In the genomic region with DNA sequence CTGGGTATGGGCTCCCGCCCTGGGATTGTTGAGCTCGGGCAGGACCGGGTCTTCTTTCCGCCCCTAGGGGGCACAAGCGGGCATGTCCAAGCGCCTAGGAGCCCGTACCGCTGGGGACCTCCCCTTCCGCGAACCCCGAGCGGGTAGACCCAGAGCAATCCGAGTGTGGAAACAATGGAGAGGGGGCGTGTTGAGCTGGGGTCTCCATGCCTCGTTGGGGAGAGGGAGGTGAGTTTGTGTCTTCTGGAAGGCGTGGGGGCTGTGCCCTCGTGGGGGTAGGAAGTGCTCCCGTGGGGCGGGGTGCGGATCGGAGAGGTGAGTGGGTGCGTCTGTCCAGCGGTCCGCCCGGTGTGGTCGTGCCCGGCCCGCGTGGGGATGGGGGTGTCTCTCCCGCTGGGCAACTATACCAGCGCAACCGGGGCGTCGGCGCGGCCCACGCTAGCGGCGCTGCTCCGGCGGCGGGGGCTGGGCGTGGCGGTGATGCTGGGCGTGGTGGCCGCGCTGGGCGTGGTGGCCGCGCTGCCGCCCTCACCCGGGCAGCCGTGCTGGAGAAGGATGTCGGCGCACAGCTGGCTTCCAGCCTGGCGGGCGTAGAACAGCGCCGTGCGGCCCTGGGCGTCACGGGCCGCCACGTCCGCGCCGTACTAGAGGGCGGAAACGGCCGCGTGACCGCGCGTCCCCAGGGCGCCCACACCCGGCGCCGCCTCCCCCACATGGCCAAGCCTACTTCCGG, we compare ENCODE assay signal across 1 cellular context.
TF ChIP-seq lines count a peak whose summit lies in the region.

No MANE protein-coding gene starts in this region.

TF ChIP-seq in HepG2, 621 proteins besides CTCF, POLR2A, EP300 and RAD21 (continued from another document and continues in another):
- TF ChIP-seq, protein P1, sequence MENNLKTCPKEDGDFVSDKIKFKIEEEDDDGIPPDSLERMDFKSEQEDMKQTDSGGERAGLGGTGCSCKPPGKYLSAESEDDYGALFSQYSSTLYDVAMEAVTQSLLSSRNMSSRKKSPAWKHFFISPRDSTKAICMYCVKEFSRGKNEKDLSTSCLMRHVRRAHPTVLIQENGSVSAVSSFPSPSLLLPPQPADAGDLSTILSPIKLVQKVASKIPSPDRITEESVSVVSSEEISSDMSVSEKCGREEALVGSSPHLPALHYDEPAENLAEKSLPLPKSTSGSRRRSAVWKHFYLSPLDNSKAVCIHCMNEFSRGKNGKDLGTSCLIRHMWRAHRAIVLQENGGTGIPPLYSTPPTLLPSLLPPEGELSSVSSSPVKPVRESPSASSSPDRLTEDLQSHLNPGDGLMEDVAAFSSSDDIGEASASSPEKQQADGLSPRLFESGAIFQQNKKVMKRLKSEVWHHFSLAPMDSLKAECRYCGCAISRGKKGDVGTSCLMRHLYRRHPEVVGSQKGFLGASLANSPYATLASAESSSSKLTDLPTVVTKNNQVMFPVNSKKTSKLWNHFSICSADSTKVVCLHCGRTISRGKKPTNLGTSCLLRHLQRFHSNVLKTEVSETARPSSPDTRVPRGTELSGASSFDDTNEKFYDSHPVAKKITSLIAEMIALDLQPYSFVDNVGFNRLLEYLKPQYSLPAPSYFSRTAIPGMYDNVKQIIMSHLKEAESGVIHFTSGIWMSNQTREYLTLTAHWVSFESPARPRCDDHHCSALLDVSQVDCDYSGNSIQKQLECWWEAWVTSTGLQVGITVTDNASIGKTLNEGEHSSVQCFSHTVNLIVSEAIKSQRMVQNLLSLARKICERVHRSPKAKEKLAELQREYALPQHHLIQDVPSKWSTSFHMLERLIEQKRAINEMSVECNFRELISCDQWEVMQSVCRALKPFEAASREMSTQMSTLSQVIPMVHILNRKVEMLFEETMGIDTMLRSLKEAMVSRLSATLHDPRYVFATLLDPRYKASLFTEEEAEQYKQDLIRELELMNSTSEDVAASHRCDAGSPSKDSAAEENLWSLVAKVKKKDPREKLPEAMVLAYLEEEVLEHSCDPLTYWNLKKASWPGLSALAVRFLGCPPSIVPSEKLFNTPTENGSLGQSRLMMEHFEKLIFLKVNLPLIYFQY (CRISPR knock-in tag; IDR thresholded peaks at IDR 0.05; ENCODE audit: borderline replicate concordance): no peak
- TF ChIP-seq IRF2 (CRISPR knock-in tag; IDR thresholded peaks at IDR 0.05) (peak; percentile 41; the same call in 1 of the 2 replicates), ZNF496 (CRISPR knock-in tag; IDR thresholded peaks at IDR 0.05; ENCODE audit: insufficient replicate concordance) (no peak), ZNF180 (CRISPR knock-in tag; IDR thresholded peaks at IDR 0.05; ENCODE audit: borderline replicate concordance, low read depth) (no peak), ZNF431 (CRISPR knock-in tag; IDR thresholded peaks at IDR 0.05; ENCODE audit: borderline replicate concordance, low read depth) (0 out of 2 replicates have a peak, but pooled peaks have one; percentile 42), PITX1 (CRISPR knock-in tag; IDR thresholded peaks at IDR 0.05) (peak; percentile 32; the same call in 1 of the 2 replicates), KMT2B (CRISPR knock-in tag; IDR thresholded peaks at IDR 0.05) (0 out of 2 replicates have a peak, but pooled peaks have one; percentile 29), SMAD1 (CRISPR knock-in tag; IDR thresholded peaks at IDR 0.05; ENCODE audit: borderline replicate concordance, low read depth) (0 out of 2 replicates have a peak, but pooled peaks have one; percentile 25), HES4 (CRISPR knock-in tag; IDR thresholded peaks at IDR 0.05; ENCODE audit: borderline replicate concordance) (no peak; the same call in 1 of the 2 replicates), CHD2 (IDR thresholded peaks at IDR 0.05; ENCODE audit: low read depth, low read length) (no peak), PHB2 (IDR thresholded peaks at IDR 0.05; ENCODE audit: partially characterized antibody) (no peak), NFKBIZ (CRISPR knock-in tag; IDR thresholded peaks at IDR 0.05) (no peak; the same call in 1 of the 2 replicates), ELF3 (CRISPR knock-in tag; IDR thresholded peaks at IDR 0.05) (no peak), MAZ (IDR thresholded peaks at IDR 0.05; ENCODE audit: borderline replicate concordance, low read depth, low read length) (0 out of 2 replicates have a peak, but pooled peaks have one; percentile 22), MAZ (CRISPR knock-in tag; IDR thresholded peaks at IDR 0.05; ENCODE audit: low read depth) (peak; percentile 83), LCORL (IDR thresholded peaks at IDR 0.05) (no peak), LCORL (CRISPR knock-in tag; IDR thresholded peaks at IDR 0.05) (0 out of 2 replicates have a peak, but pooled peaks have one; percentile 16), KDM2A (CRISPR knock-in tag; IDR thresholded peaks at IDR 0.05; ENCODE audit: borderline replicate concordance, low read depth) (peak; percentile 76), JUN (CRISPR knock-in tag; IDR thresholded peaks at IDR 0.05) (no peak), ZKSCAN8 (CRISPR knock-in tag; IDR thresholded peaks at IDR 0.05; ENCODE audit: borderline replicate concordance) (no peak), HNRNPUL1 (IDR thresholded peaks at IDR 0.05; ENCODE audit: low read depth, low read length) (no peak), ZNF205 (CRISPR knock-in tag; IDR thresholded peaks at IDR 0.05) (no peak; the same call in 1 of the 2 replicates), GZF1 (CRISPR knock-in tag; IDR thresholded peaks at IDR 0.05) (no peak), ATF7 (IDR thresholded peaks at IDR 0.05) (no peak), ATF7 (CRISPR knock-in tag; IDR thresholded peaks at IDR 0.05) (no peak), TBX2 (CRISPR knock-in tag; IDR thresholded peaks at IDR 0.05; ENCODE audit: borderline replicate concordance) (peak; percentile 43; the same call in 1 of the 2 replicates)
- TF ChIP-seq, protein P2, sequence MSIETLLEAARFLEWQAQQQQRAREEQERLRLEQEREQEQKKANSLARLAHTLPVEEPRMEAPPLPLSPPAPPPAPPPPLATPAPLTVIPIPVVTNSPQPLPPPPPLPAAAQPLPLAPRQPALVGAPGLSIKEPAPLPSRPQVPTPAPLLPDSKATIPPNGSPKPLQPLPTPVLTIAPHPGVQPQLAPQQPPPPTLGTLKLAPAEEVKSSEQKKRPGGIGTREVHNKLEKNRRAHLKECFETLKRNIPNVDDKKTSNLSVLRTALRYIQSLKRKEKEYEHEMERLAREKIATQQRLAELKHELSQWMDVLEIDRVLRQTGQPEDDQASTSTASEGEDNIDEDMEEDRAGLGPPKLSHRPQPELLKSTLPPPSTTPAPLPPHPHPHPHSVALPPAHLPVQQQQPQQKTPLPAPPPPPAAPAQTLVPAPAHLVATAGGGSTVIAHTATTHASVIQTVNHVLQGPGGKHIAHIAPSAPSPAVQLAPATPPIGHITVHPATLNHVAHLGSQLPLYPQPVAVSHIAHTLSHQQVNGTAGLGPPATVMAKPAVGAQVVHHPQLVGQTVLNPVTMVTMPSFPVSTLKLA (IDR thresholded peaks at IDR 0.05): no peak
- TF ChIP-seq, protein P3, sequence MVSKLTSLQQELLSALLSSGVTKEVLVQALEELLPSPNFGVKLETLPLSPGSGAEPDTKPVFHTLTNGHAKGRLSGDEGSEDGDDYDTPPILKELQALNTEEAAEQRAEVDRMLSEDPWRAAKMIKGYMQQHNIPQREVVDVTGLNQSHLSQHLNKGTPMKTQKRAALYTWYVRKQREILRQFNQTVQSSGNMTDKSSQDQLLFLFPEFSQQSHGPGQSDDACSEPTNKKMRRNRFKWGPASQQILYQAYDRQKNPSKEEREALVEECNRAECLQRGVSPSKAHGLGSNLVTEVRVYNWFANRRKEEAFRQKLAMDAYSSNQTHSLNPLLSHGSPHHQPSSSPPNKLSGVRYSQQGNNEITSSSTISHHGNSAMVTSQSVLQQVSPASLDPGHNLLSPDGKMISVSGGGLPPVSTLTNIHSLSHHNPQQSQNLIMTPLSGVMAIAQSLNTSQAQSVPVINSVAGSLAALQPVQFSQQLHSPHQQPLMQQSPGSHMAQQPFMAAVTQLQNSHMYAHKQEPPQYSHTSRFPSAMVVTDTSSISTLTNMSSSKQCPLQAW (CRISPR knock-in tag; IDR thresholded peaks at IDR 0.05): peak; percentile 75
- TF ChIP-seq, protein P4, sequence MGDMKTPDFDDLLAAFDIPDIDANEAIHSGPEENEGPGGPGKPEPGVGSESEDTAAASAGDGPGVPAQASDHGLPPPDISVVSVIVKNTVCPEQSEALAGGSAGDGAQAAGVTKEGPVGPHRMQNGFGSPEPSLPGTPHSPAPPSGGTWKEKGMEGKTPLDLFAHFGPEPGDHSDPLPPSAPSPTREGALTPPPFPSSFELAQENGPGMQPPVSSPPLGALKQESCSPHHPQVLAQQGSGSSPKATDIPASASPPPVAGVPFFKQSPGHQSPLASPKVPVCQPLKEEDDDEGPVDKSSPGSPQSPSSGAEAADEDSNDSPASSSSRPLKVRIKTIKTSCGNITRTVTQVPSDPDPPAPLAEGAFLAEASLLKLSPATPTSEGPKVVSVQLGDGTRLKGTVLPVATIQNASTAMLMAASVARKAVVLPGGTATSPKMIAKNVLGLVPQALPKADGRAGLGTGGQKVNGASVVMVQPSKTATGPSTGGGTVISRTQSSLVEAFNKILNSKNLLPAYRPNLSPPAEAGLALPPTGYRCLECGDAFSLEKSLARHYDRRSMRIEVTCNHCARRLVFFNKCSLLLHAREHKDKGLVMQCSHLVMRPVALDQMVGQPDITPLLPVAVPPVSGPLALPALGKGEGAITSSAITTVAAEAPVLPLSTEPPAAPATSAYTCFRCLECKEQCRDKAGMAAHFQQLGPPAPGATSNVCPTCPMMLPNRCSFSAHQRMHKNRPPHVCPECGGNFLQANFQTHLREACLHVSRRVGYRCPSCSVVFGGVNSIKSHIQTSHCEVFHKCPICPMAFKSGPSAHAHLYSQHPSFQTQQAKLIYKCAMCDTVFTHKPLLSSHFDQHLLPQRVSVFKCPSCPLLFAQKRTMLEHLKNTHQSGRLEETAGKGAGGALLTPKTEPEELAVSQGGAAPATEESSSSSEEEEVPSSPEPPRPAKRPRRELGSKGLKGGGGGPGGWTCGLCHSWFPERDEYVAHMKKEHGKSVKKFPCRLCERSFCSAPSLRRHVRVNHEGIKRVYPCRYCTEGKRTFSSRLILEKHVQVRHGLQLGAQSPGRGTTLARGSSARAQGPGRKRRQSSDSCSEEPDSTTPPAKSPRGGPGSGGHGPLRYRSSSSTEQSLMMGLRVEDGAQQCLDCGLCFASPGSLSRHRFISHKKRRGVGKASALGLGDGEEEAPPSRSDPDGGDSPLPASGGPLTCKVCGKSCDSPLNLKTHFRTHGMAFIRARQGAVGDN (CRISPR knock-in tag; IDR thresholded peaks at IDR 0.05): peak; percentile 68
- TF ChIP-seq, protein P5, sequence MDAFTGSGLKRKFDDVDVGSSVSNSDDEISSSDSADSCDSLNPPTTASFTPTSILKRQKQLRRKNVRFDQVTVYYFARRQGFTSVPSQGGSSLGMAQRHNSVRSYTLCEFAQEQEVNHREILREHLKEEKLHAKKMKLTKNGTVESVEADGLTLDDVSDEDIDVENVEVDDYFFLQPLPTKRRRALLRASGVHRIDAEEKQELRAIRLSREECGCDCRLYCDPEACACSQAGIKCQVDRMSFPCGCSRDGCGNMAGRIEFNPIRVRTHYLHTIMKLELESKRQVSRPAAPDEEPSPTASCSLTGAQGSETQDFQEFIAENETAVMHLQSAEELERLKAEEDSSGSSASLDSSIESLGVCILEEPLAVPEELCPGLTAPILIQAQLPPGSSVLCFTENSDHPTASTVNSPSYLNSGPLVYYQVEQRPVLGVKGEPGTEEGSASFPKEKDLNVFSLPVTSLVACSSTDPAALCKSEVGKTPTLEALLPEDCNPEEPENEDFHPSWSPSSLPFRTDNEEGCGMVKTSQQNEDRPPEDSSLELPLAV (CRISPR knock-in tag; conservative IDR thresholded peaks at IDR 0.05; ENCODE audit: low read depth): no peak
- TF ChIP-seq, protein P6, sequence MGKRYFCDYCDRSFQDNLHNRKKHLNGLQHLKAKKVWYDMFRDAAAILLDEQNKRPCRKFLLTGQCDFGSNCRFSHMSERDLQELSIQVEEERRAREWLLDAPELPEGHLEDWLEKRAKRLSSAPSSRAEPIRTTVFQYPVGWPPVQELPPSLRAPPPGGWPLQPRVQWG (CRISPR knock-in tag; IDR thresholded peaks at IDR 0.05; ENCODE audit: borderline replicate concordance, low read depth): no peak
- TF ChIP-seq, protein P7, sequence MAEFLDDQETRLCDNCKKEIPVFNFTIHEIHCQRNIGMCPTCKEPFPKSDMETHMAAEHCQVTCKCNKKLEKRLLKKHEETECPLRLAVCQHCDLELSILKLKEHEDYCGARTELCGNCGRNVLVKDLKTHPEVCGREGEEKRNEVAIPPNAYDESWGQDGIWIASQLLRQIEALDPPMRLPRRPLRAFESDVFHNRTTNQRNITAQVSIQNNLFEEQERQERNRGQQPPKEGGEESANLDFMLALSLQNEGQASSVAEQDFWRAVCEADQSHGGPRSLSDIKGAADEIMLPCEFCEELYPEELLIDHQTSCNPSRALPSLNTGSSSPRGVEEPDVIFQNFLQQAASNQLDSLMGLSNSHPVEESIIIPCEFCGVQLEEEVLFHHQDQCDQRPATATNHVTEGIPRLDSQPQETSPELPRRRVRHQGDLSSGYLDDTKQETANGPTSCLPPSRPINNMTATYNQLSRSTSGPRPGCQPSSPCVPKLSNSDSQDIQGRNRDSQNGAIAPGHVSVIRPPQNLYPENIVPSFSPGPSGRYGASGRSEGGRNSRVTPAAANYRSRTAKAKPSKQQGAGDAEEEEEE (CRISPR knock-in tag; IDR thresholded peaks at IDR 0.05; ENCODE audit: borderline replicate concordance): no peak
- TF ChIP-seq, protein P8, sequence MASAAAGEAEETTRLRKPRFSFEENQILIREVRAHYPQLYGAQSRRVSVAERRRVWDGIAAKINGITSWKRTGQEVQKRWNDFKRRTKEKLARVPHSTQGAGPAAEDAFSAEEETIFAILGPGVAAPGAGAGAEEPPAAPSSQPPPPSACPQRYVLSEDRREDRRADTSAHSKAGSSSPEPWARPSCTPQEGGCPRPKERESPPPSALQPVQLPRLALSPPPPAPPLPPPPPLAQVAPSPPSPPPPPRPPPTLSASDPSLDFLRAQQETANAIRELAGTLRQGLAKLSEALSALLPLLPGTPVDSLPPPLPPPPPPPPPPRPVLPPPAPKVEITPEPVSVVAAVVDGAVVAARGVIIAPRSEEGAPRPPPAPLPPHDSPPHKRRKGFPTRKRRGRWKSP (CRISPR knock-in tag; IDR thresholded peaks at IDR 0.05): peak; percentile 32; the same call in 1 of the 2 replicates
- TF ChIP-seq, protein P9, sequence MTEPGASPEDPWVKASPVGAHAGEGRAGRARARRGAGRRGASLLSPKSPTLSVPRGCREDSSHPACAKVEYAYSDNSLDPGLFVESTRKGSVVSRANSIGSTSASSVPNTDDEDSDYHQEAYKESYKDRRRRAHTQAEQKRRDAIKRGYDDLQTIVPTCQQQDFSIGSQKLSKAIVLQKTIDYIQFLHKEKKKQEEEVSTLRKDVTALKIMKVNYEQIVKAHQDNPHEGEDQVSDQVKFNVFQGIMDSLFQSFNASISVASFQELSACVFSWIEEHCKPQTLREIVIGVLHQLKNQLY (CRISPR knock-in tag; IDR thresholded peaks at IDR 0.05): no peak
- TF ChIP-seq, protein P10, sequence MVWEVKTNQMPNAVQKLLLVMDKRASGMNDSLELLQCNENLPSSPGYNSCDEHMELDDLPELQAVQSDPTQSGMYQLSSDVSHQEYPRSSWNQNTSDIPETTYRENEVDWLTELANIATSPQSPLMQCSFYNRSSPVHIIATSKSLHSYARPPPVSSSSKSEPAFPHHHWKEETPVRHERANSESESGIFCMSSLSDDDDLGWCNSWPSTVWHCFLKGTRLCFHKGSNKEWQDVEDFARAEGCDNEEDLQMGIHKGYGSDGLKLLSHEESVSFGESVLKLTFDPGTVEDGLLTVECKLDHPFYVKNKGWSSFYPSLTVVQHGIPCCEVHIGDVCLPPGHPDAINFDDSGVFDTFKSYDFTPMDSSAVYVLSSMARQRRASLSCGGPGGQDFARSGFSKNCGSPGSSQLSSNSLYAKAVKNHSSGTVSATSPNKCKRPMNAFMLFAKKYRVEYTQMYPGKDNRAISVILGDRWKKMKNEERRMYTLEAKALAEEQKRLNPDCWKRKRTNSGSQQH (CRISPR knock-in tag; IDR thresholded peaks at IDR 0.05; ENCODE audit: low read depth): no peak
- TF ChIP-seq, protein P11, sequence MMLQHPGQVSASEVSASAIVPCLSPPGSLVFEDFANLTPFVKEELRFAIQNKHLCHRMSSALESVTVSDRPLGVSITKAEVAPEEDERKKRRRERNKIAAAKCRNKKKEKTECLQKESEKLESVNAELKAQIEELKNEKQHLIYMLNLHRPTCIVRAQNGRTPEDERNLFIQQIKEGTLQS (CRISPR knock-in tag; IDR thresholded peaks at IDR 0.05): no peak
